In genomic region chr3:157073810-157074209, GRCh38 we compare ENCODE assay signal across 16 cellular contexts.
DNase-seq lines count a peak whose midpoint lies in the region; ATAC-seq and TF ChIP-seq lines count a peak whose summit lies in the region.
"Had no signal": no experiment of that assay in that cellular context is flagged by ENCODE, and none has a peak within 500 bp of the region (broad histone marks: within the 10 kb centered on the region; RNA-seq: fewer than 3 reads in every experiment).

No MANE protein-coding gene starts in this region.

- no CpG with 5 or more reads among the region's 4 CpGs for WGBS in mesendoderm (ENCODE audit: extremely low coverage, insufficient coverage, low lambda C conversion rate)
- 56% methylated on average over 4 of the region's 4 CpGs for WGBS in right cardiac atrium

- ATAC-seq in right cardiac atrium, result no peak
- ATAC-seq: heart right ventricle; psoas muscle; stimulated activated naive CD8-positive, alpha-beta T cell treated with anti-CD3 and anti-CD28 coated beads, Interleukin-15, Interleukin-2, amounts not matched to agents 100 U/mL and 50 U/mL, for 24 hours had no signal

- no peak overlapping the region for H3K18ac ChIP-seq in mesendoderm (ENCODE audit: low read length)

- no peak overlapping the region for H3K56ac ChIP-seq in mesendoderm (ENCODE audit: low read length)

- H3K4ac ChIP-seq in mesendoderm (ENCODE audit: low read depth, low read length), result no peak overlapping the region

- H3K4me2 ChIP-seq in mesendoderm (ENCODE audit: low read length), result no peak overlapping the region
- H3K4me2 ChIP-seq: PC-9 had no signal

- H4K5ac ChIP-seq in mesendoderm (ENCODE audit: low read length), result no peak overlapping the region

- H3K27me3 ChIP-seq in mesendoderm (ENCODE audit: insufficient read depth, low read length, poor library complexity) (no peaks in the 10 kb centered on the region), right cardiac atrium (ENCODE audit: control insufficient read depth, insufficient read depth) (no peaks in the 10 kb centered on the region), vagina (no peaks in the 10 kb centered on the region)
- H3K27me3 ChIP-seq: heart right ventricle had no signal

- no peaks in the 10 kb centered on the region for H3K79me2 ChIP-seq in mesendoderm (ENCODE audit: control insufficient read depth, insufficient read depth, low read length)

- intact Hi-C loops in right cardiac atrium (cut with DNase I) (loop anchor here in 1 of 4 donors (10.0 kb wide), 1 partner anchor 259 kb away; no protein-coding TSS in a partner anchor), vagina (cut with DNase I) (no loop called here)

- DNase-seq in COLO829 (ENCODE audit: low spot score) (peak; percentile 69), LHCN-M2 (ENCODE audit: low read depth) (peak; percentile 82), cardiac fibroblast (ENCODE audit: low read depth in 2 of 2) (peak; percentile 59 to 62), mesendoderm (peak; percentile 32), NCI-H2081 treated with DMSO at 0.1 percent for 48 hours (lab: John Stamatoyannopoulos, UW) (no peak), NK-92 (lab: John Stamatoyannopoulos, UW; ENCODE audit: unreplicated experiment) (no peak), right cardiac atrium (no peak), vagina (ENCODE audit: extremely low spot score in 2 of 2) (no peak)
- DNase-seq: heart right ventricle; NCI-H2171; psoas muscle; stimulated activated CD4-positive, alpha-beta T cell treated with anti-CD3 and anti-CD28 coated beads, Interleukin-4, amount 100 ng/mL, for 4 hours; stimulated activated naive CD8-positive, alpha-beta T cell treated with anti-CD3 and anti-CD28 coated beads, Interleukin-15, Interleukin-2, amounts not matched to agents 100 U/mL and 50 U/mL, for 24 hours had no signal

- H3K4me1 ChIP-seq in mesendoderm (ENCODE audit: control insufficient read depth, low read depth, low read length) (no peaks in the 10 kb centered on the region), right cardiac atrium (ENCODE audit: control insufficient read depth, insufficient read depth, low read length) (peaks cover 6% of the 10 kb centered on the region), vagina (peaks cover 21% of the 10 kb centered on the region)
- H3K4me1 ChIP-seq: psoas muscle had no signal

- H2AK5ac ChIP-seq in mesendoderm (ENCODE audit: low read length), result no peak overlapping the region

- no peak overlapping the region for H3K9ac ChIP-seq in mesendoderm (ENCODE audit: low read length)

- no peak overlapping the region for H2BK5ac ChIP-seq in mesendoderm (ENCODE audit: low read length)

- no peak overlapping the region for H2BK120ac ChIP-seq in mesendoderm (ENCODE audit: low read depth, low read length)

- no peaks in the 10 kb centered on the region for H3K9me3 ChIP-seq in right cardiac atrium (ENCODE audit: control insufficient read depth, low read length)
- no peaks in the 10 kb centered on the region for H3K9me3 ChIP-seq in vagina
- H3K9me3 ChIP-seq: heart right ventricle, psoas muscle had no signal

- no peak for TF ChIP-seq POLR2A in vagina (IDR thresholded peaks at IDR 0.05)

- H4K8ac ChIP-seq in mesendoderm (ENCODE audit: low read depth, low read length), result no peak overlapping the region

- H3K4me3 ChIP-seq in cardiac fibroblast (replicated peaks in 1 of 2; ENCODE audit: low read depth in 2 of 2, low read length in 2 of 2) (no peak overlapping the region), mesendoderm (ENCODE audit: low read length) (no peak overlapping the region), right cardiac atrium (ENCODE audit: low read length) (no peak overlapping the region), vagina (no peak overlapping the region)
- H3K4me3 ChIP-seq: heart right ventricle, lung, PC-9, psoas muscle had no signal

- H3K27ac ChIP-seq in mesendoderm (ENCODE audit: low read depth, low read length) (no peak overlapping the region), right cardiac atrium (ENCODE audit: low read length) (no peak overlapping the region), vagina (no peak overlapping the region)
- H3K27ac ChIP-seq: C4-2B, heart right ventricle, PC-9, psoas muscle had no signal

- H3K23ac ChIP-seq in mesendoderm (ENCODE audit: low read length), result no peak overlapping the region

- TF ChIP-seq CTCF in cardiac fibroblast (IDR thresholded peaks at IDR 0.05; ENCODE audit: low read depth, low read length) (no peak), vagina (IDR thresholded peaks at IDR 0.05) (no peak)

- H3K36me3 ChIP-seq in mesendoderm (ENCODE audit: control insufficient read depth, insufficient read depth, low read length) (no peaks in the 10 kb centered on the region), vagina (no peaks in the 10 kb centered on the region)
- H3K36me3 ChIP-seq: heart right ventricle had no signal

- H3K79me1 ChIP-seq in mesendoderm (ENCODE audit: low read length), result no peaks in the 10 kb centered on the region

- H2BK15ac ChIP-seq in mesendoderm (replicated peaks; ENCODE audit: low read depth), result no peak overlapping the region

Comparison
In these comparisons a context has a peak if more than half of its experiments do, and no peak if none do; other contexts are left out.
1. DNase-seq: peak in COLO829 (single experiment), LHCN-M2 (single experiment), cardiac fibroblast (2 of 2) and mesendoderm (single experiment); none in NCI-H2081 treated with DMSO at 0.1 percent for 48 hours (single experiment), NK-92 (single experiment), right cardiac atrium (0 of 3) and vagina (0 of 2).